In the genomic region with DNA sequence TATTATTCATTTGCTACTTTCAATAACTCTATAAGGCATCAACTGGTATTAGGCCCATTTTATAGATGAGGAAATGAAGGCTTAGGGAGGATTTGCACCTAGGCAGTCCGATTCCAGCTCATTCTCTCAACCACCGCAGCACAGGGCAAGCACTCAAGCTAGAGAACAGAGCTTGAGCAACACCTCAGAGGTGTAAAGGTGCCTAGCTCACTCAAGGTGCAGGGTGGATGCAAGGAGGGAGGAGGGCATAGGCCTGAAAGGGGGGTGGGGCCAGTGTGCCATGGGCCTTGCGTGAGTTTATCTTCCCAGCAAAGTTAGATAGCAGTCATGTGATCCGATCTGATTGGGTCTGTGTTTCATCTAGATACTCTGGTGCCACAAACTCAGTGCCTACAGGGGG, we compare ENCODE assay signal across 20 cellular contexts. TPM values are rescaled to one million over a fixed set of nuclear protein-coding genes. Genes with fewer than 3 reads are reported as not detected.
DNase-seq lines count a peak whose midpoint lies in the region; ATAC-seq and TF ChIP-seq lines count a peak whose summit lies in the region.
"Had no signal": no experiment of that assay in that cellular context is flagged by ENCODE, and none has a peak within 500 bp of the region (broad histone marks: within the 10 kb centered on the region; RNA-seq: fewer than 3 reads in every experiment).

No MANE protein-coding gene starts in this region.

- TF ChIP-seq CTCF in mucosa of descending colon (IDR thresholded peaks at IDR 0.05): no peak
- no peak for TF ChIP-seq CTCF in type B pancreatic cell (conservative IDR thresholded peaks at IDR 0.05)

- intact Hi-C loops in mucosa of descending colon (cut with DNase I, micrococcal nuclease): no loop called here

- in situ Hi-C loops in GM23248 (cut with MboI): no loop called here

- H3K9me2 ChIP-seq in GM23248 (ENCODE audit: insufficient read depth): no peaks in the 10 kb centered on the region

- no peak overlapping the region for H2AFZ ChIP-seq in GM23248

- H3K27ac Mint-ChIP-seq in type B pancreatic cell: peak overlapping the region; percentile 93

- H3K4me3 ChIP-seq in SJSA1 (no peak overlapping the region), esophagus (ENCODE audit: low read depth in 1 of 2, low read length in 2 of 2) (no peak overlapping the region), mucosa of descending colon (no peak overlapping the region), GM23248 (no peak overlapping the region)
- H3K4me3 ChIP-seq: BLaER1 treated with 17β-estradiol and CSF1 and Interleukin-3, amounts not matched to agents 10 nM and 100 nM; SK-N-MC had no signal

- H3K27me3 ChIP-seq in SJSA1 (replicated peaks) (no peaks in the 10 kb centered on the region), esophagus (ENCODE audit: control insufficient read depth in 1 of 2, insufficient read depth in 2 of 2, low read length in 2 of 2) (no peaks in the 10 kb centered on the region), GM23248 (replicated peaks; ENCODE audit: insufficient read depth) (no peaks in the 10 kb centered on the region)
- H3K27me3 ChIP-seq: BLaER1 treated with 17β-estradiol and CSF1 and Interleukin-3, amounts not matched to agents 10 nM and 100 nM had no signal

- ATAC-seq in mucosa of descending colon (peak; percentile 14), GM21529 (IDR thresholded peaks at IDR 0.05; ENCODE audit: unreplicated experiment) (no peak)
- ATAC-seq: Right ventricle myocardium inferior had no signal

- H3K27ac ChIP-seq in SJSA1: peak overlapping the region; percentile 80
- peak overlapping the region; percentile 87 to 89 for H3K27ac ChIP-seq in esophagus (ENCODE audit: low read depth in 2 of 2, low read length in 1 of 2)
- H3K27ac ChIP-seq in GM23248: no peak overlapping the region
- H3K27ac ChIP-seq: BLaER1 treated with 17β-estradiol and CSF1 and Interleukin-3, amounts not matched to agents 10 nM and 100 nM; SK-N-MC had no signal

- no peaks in the 10 kb centered on the region for H4K20me1 ChIP-seq in GM23248 (ENCODE audit: insufficient read depth)
- H4K20me1 ChIP-seq: BLaER1 treated with 17β-estradiol and CSF1 and Interleukin-3, amounts not matched to agents 10 nM and 100 nM had no signal

- DNase-seq in SJSA1 (ENCODE audit: low read depth in 1 of 2, low spot score in 2 of 2) (no peak), mucosa of descending colon (no peak), type B pancreatic cell (ENCODE audit: extremely low spot score, unreplicated experiment) (no peak), NCI-H187 treated with DMSO at 0.1 percent for 48 hours (lab: John Stamatoyannopoulos, UW) (no peak), GM23248 (no peak)
- DNase-seq in stimulated activated CD4-positive, alpha-beta T cell treated with anti-CD3 and anti-CD28 coated beads, Interleukin-4, amount 100 ng/mL, for 1 hour: no peak
- DNase-seq: CD8-positive, alpha-beta memory T cell; H7; Karpas-422; NCI-H1436; NCI-H2029; NCI-H2171 treated with DMSO at 0.1 percent for 48 hours; NCI-H446; NCI-H69 had no signal

- peaks cover 18% of the 10 kb centered on the region for H3F3A ChIP-seq in GM23248 (ENCODE audit: insufficient read depth)

- peaks cover 8% of the 10 kb centered on the region for H3K9me3 Mint-ChIP-seq in type B pancreatic cell
- H3K9me3 Mint-ChIP-seq: CD8-positive, alpha-beta memory T cell had no signal

- no peak overlapping the region for H3K4me3 Mint-ChIP-seq in type B pancreatic cell
- H3K4me3 Mint-ChIP-seq: CD8-positive, alpha-beta memory T cell; IgD-negative memory B cell had no signal

- no peaks in the 10 kb centered on the region for H3K9me3 ChIP-seq in SJSA1 (replicated peaks)
- no peaks in the 10 kb centered on the region for H3K9me3 ChIP-seq in esophagus (ENCODE audit: control insufficient read depth in 2 of 2, insufficient read depth in 1 of 2, low read depth in 1 of 2, low read length in 1 of 2)
- no peaks in the 10 kb centered on the region for H3K9me3 ChIP-seq in mucosa of descending colon
- H3K9me3 ChIP-seq in GM23248 (ENCODE audit: low read depth): no peaks in the 10 kb centered on the region
- H3K9me3 ChIP-seq: BLaER1 treated with 17β-estradiol and CSF1 and Interleukin-3, amounts not matched to agents 10 nM and 100 nM had no signal

- 75 to 84% methylated on average over 4 of the region's 4 CpGs for WGBS in esophagus, 2 donors
- 97 to 98% methylated on average over 4 of the region's 4 CpGs for WGBS in GM23248 (ENCODE audit: low coverage in 1 of 2, low lambda C conversion rate in 2 of 2, missing lambda C conversion rate in 2 of 2), 2 experiments

- no peaks in the 10 kb centered on the region for H3K4me1 Mint-ChIP-seq in type B pancreatic cell (ENCODE audit: unreplicated experiment)
- H3K4me1 Mint-ChIP-seq: CD8-positive, alpha-beta memory T cell; IgD-negative memory B cell had no signal

- H3K36me3 ChIP-seq in SJSA1 (no peaks in the 10 kb centered on the region), esophagus (ENCODE audit: control insufficient read depth in 2 of 2, insufficient read depth in 2 of 2, low read length in 1 of 2) (no peaks in the 10 kb centered on the region), mucosa of descending colon (ENCODE audit: low read depth) (no peaks in the 10 kb centered on the region), GM23248 (ENCODE audit: low read depth) (no peaks in the 10 kb centered on the region)
- H3K36me3 ChIP-seq: BLaER1 treated with 17β-estradiol and CSF1 and Interleukin-3, amounts not matched to agents 10 nM and 100 nM had no signal

- H3K4me1 ChIP-seq in SJSA1 (replicated peaks) (peaks cover 34% of the 10 kb centered on the region), esophagus (ENCODE audit: control insufficient read depth in 2 of 2, insufficient read depth in 2 of 2, low read length in 1 of 2) (peaks cover 0 to 6% of the 10 kb centered on the region in 2 donors), mucosa of descending colon (ENCODE audit: low read depth) (no peaks in the 10 kb centered on the region), GM23248 (ENCODE audit: insufficient read depth) (peaks cover 23% of the 10 kb centered on the region)

- no peaks in the 10 kb centered on the region for H3K36me3 Mint-ChIP-seq in type B pancreatic cell
- H3K36me3 Mint-ChIP-seq: CD8-positive, alpha-beta memory T cell; IgD-negative memory B cell had no signal

- no peaks in the 10 kb centered on the region for H3K27me3 Mint-ChIP-seq in type B pancreatic cell

- H3K4me2 ChIP-seq in GM23248 (ENCODE audit: unreplicated experiment): no peak overlapping the region
- H3K4me2 ChIP-seq: BLaER1 treated with 17β-estradiol and CSF1 and Interleukin-3, amounts not matched to agents 10 nM and 100 nM had no signal

- no peak overlapping the region for H3K9ac ChIP-seq in GM23248
- H3K9ac ChIP-seq: BLaER1 treated with 17β-estradiol and CSF1 and Interleukin-3, amounts not matched to agents 10 nM and 100 nM had no signal

- no peaks in the 10 kb centered on the region for H3K79me2 ChIP-seq in GM23248 (ENCODE audit: insufficient read depth)

RNA-seq across cellular contexts. Expression of gene EMP1, which starts 10.2 kb away (rescaled TPM):
- total RNA-seq in SJSA1 (2014; rRNA removed; shearing (Covaris generic)): 45.2 and 159 TPM in 2 replicates
- 1,000 to 10,000 TPM; 1,597 to 1,599 TPM for polyA plus RNA-seq in esophagus
- 100 to 1,000 TPM; 245 to 680 (median 667) TPM for total RNA-seq in mucosa of descending colon
- total RNA-seq in type B pancreatic cell (ENCODE audit: low replicate concordance): 340 and 2,561 TPM in 2 replicates
- 631 and 744 TPM in 2 replicates for total RNA-seq in GM23248 (2014; rRNA removed; shearing (Covaris generic))
- polyA plus RNA-seq in GM23248 (2016; fragmentation: Nextera tagmentation; extraction: Ambion mirVana): 496 and 518 TPM in 2 replicates
- polyA plus RNA-seq: IgD-negative memory B cell had no signal
